8 cellular contexts compared by ENCODE assay signal in the genomic region with DNA sequence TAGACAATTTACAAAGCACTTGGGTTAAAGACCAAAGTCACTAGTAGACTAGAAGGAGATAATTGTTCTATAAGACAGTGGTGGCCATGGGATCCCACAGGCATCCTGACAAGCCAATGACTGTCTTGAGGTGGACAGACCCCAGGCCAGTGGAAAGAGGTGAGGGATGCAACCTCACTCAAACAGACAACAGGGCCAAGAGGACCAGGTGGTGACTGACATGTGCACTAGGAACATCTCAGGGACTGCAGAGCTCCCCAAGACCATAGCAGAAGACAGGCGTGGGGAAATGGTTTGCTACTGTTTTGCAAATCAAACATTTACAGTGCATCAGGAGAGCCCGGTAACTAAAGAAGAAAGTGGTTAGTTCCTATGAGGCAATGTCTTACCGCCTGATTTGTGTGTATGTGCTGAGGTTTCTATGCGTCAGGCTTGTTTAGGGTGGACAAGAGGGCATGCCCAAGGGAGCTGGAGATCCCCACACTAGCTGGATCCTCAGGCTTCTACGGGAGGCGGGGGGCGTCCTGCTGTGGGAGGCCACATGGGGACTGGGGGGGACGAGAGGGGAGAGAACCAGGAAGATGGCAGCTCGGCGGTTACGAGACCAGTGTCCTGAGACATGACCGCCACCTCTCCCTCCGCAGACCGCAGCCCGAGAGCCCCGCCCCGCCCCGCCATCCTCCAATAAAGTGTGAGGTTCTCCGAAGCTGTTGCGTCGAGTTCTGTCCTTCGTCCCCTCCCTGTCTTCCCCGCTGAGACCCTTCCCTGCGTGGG. TPM values are rescaled to one million over a fixed set of nuclear protein-coding genes. Genes with fewer than 3 reads are reported as not detected.
A peak's percentile ranks its signal among the peaks of the same experiment; 100 is the strongest.
DNase-seq lines count a peak whose midpoint lies in the region; ATAC-seq and TF ChIP-seq lines count a peak whose summit lies in the region.

No MANE protein-coding gene starts in this region.

- CTCF ChIA-PET in activated B cell treated with CpG ODN at 0.5 μM for 24 hours (lab: Charles Lee) = no interaction called here

- peak; percentile 32 to 44 for DNase-seq in activated CD4-positive, alpha-beta T cell treated with anti-CD3 and anti-CD28 coated beads for 24 hours (ENCODE audit: low read depth in 2 of 2)
- no peak for DNase-seq in activated CD4-positive, alpha-beta T cell treated with anti-CD3 and anti-CD28 coated beads for 1 hour
- DNase-seq in NCI-H1694 treated with DMSO at 0.1 percent for 48 hours (lab: John Stamatoyannopoulos, UW) (peak; percentile 57), activated B cell treated with CpG ODN at 0.5 μM for 24 hours (peak; percentile 15), mesendoderm (no peak)
- peak; percentile 75 for DNase-seq in stimulated activated naive B cell treated with anti-CD40 and anti-IgM and Interleukin-4, amounts not matched to agents 10 μg/mL and 1 μg/mL and 100 μg/mL, for 72 hours

- H3K79me1 ChIP-seq in mesendoderm (ENCODE audit: low read length) = peaks cover 12% of the 10 kb centered on the region

- no peaks in the 10 kb centered on the region for H3K9me3 ChIP-seq in duodenal mucosa (ENCODE audit: control insufficient read depth in 1 of 2, low read length in 2 of 2)

- H3K9ac ChIP-seq in duodenal mucosa (ENCODE audit: low read depth in 1 of 2, low read length in 2 of 2) (peak overlapping the region; percentile 60 to 61), mesendoderm (ENCODE audit: low read length) (peak overlapping the region; percentile 85)

- no peak overlapping the region for H2BK120ac ChIP-seq in mesendoderm (ENCODE audit: low read depth, low read length)

- H3K27me3 Mint-ChIP-seq in activated B cell treated with CpG ODN at 0.5 μM for 24 hours = no peaks in the 10 kb centered on the region
- no peaks in the 10 kb centered on the region for H3K27me3 Mint-ChIP-seq in stimulated activated naive B cell treated with anti-CD40 and anti-IgM and Interleukin-4, amounts not matched to agents 10 μg/mL and 1 μg/mL and 100 μg/mL, for 72 hours

- no peak overlapping the region for H2BK15ac ChIP-seq in mesendoderm (replicated peaks; ENCODE audit: low read depth)

- H4K8ac ChIP-seq in mesendoderm (ENCODE audit: low read depth, low read length) = no peak overlapping the region

- peaks cover 32% of the 10 kb centered on the region for H3K36me3 Mint-ChIP-seq in activated B cell treated with CpG ODN at 0.5 μM for 24 hours (ENCODE audit: low read depth)
- peaks cover 28 to 36% of the 10 kb centered on the region in 2 donors for H3K36me3 Mint-ChIP-seq in stimulated activated naive B cell treated with anti-CD40 and anti-IgM and Interleukin-4, amounts not matched to agents 10 μg/mL and 1 μg/mL and 100 μg/mL, for 72 hours

- H3K4me3 ChIP-seq in duodenal mucosa (ENCODE audit: low read depth in 1 of 2, low read length in 2 of 2) = peak overlapping the region; percentile 80 to 91
- peak overlapping the region; percentile 57 for H3K4me3 ChIP-seq in mesendoderm (ENCODE audit: low read length)

- H2AK5ac ChIP-seq in mesendoderm (ENCODE audit: low read length) = no peak overlapping the region

- H3K4ac ChIP-seq in mesendoderm (ENCODE audit: low read depth, low read length) = peak overlapping the region; percentile 63

- TF ChIP-seq CTCF in activated B cell treated with CpG ODN at 0.5 μM for 24 hours (IDR thresholded peaks at IDR 0.05) = no peak

- no peaks in the 10 kb centered on the region for H3K27me3 ChIP-seq in duodenal mucosa (ENCODE audit: control insufficient read depth in 1 of 2, insufficient read depth in 2 of 2, low read length in 2 of 2)
- no peaks in the 10 kb centered on the region for H3K27me3 ChIP-seq in mesendoderm (ENCODE audit: insufficient read depth, low read length, poor library complexity)

- H3K18ac ChIP-seq in mesendoderm (ENCODE audit: low read length) = peak overlapping the region; percentile 77

- ATAC-seq in HG02759 (IDR thresholded peaks at IDR 0.05; ENCODE audit: unreplicated experiment) (peak; percentile 49), activated B cell treated with CpG ODN at 0.5 μM for 24 hours (ENCODE audit: low read depth) (peak; percentile 61)
- peak; percentile 68 to 73 for ATAC-seq in stimulated activated naive B cell treated with anti-CD40 and anti-IgM and Interleukin-4, amounts not matched to agents 10 μg/mL and 1 μg/mL and 100 μg/mL, for 72 hours (replicated peaks)

- POLR2A ChIA-PET in activated B cell treated with CpG ODN at 0.5 μM for 24 hours (lab: Charles Lee) = interaction anchor here (0.5 to 2.1 kb wide), 12 partner anchors 8 to 827 kb away, joined by 3 to 7 read pairs (median 4); a partner anchor contains a TSS

- H3K4me3 Mint-ChIP-seq in activated B cell treated with CpG ODN at 0.5 μM for 24 hours = peak overlapping the region; percentile 84
- H3K4me3 Mint-ChIP-seq in stimulated activated naive B cell treated with anti-CD40 and anti-IgM and Interleukin-4, amounts not matched to agents 10 μg/mL and 1 μg/mL and 100 μg/mL, for 72 hours = peak overlapping the region; percentile 86 to 94

- peak overlapping the region; percentile 91 for H3K27ac ChIP-seq in duodenal mucosa (ENCODE audit: low read depth, low read length)
- H3K27ac ChIP-seq in mesendoderm (ENCODE audit: low read depth, low read length) = peak overlapping the region; percentile 62

- H3K36me3 ChIP-seq in duodenal mucosa (ENCODE audit: control insufficient read depth in 1 of 2, insufficient read depth in 2 of 2, low read length in 2 of 2) (peaks cover 20 to 29% of the 10 kb centered on the region in 2 donors), mesendoderm (ENCODE audit: control insufficient read depth, insufficient read depth, low read length) (peaks cover 14% of the 10 kb centered on the region)

- no peak overlapping the region for H3K23ac ChIP-seq in mesendoderm (ENCODE audit: low read length)

- H3K79me2 ChIP-seq in mesendoderm (ENCODE audit: control insufficient read depth, insufficient read depth, low read length) = peaks cover 10% of the 10 kb centered on the region

- WGBS in mesendoderm (ENCODE audit: extremely low coverage, insufficient coverage, low lambda C conversion rate) = no CpG with 5 or more reads among the region's 24 CpGs

- no peaks in the 10 kb centered on the region for H3K9me3 Mint-ChIP-seq in activated B cell treated with CpG ODN at 0.5 μM for 24 hours
- H3K9me3 Mint-ChIP-seq in stimulated activated naive B cell treated with anti-CD40 and anti-IgM and Interleukin-4, amounts not matched to agents 10 μg/mL and 1 μg/mL and 100 μg/mL, for 72 hours = no peaks in the 10 kb centered on the region

- intact Hi-C loops in activated B cell treated with CpG ODN at 0.5 μM for 24 hours (cut with micrococcal nuclease) = loop anchor here (1.0 to 10.0 kb wide), 10 partner anchors 48 to 1928 kb away; a partner anchor contains a TSS

- peak overlapping the region; percentile 93 for H3K56ac ChIP-seq in mesendoderm (ENCODE audit: low read length)

- peak overlapping the region; percentile 89 for H3K27ac Mint-ChIP-seq in activated B cell treated with CpG ODN at 0.5 μM for 24 hours
- peak overlapping the region; percentile 95 for H3K27ac Mint-ChIP-seq in stimulated activated naive B cell treated with anti-CD40 and anti-IgM and Interleukin-4, amounts not matched to agents 10 μg/mL and 1 μg/mL and 100 μg/mL, for 72 hours

- H4K5ac ChIP-seq in mesendoderm (ENCODE audit: low read length) = no peak overlapping the region

- H3K4me1 ChIP-seq in duodenal mucosa (ENCODE audit: control insufficient read depth in 1 of 2, insufficient read depth in 2 of 2, low read length in 2 of 2) (peaks cover 6 to 17% of the 10 kb centered on the region in 2 donors), mesendoderm (ENCODE audit: control insufficient read depth, low read depth, low read length) (peaks cover 3% of the 10 kb centered on the region)

- H3K4me2 ChIP-seq in mesendoderm (ENCODE audit: low read length) = peak overlapping the region; percentile 59

- no peak overlapping the region for H2BK5ac ChIP-seq in mesendoderm (ENCODE audit: low read length)

- peaks cover 14% of the 10 kb centered on the region for H3K4me1 Mint-ChIP-seq in activated B cell treated with CpG ODN at 0.5 μM for 24 hours
- H3K4me1 Mint-ChIP-seq in stimulated activated naive B cell treated with anti-CD40 and anti-IgM and Interleukin-4, amounts not matched to agents 10 μg/mL and 1 μg/mL and 100 μg/mL, for 72 hours = peaks cover 16 to 38% of the 10 kb centered on the region in 2 donors

RNA-seq across cellular contexts. Expression of a gene that starts 0.6 kb away (rescaled TPM):
- total RNA-seq in activated B cell treated with CpG ODN at 0.5 μM for 24 hours = 30.6 and 34.7 TPM in 2 replicates
- 66.1 TPM for polyA plus RNA-seq in mesendoderm (2013, experiment 1 of 2)
- polyA plus RNA-seq in mesendoderm (2013, experiment 2 of 2) = 66.6 TPM

RNA-seq across cellular contexts. Expression of a gene that starts 1.8 kb away (rescaled TPM):
- 0.75 TPM in 1 of 2 replicates, not detected in the other for total RNA-seq in activated B cell treated with CpG ODN at 0.5 μM for 24 hours
- 0.20 TPM for polyA plus RNA-seq in mesendoderm (2013, experiment 1 of 2)
- not detected for polyA plus RNA-seq in mesendoderm (2013, experiment 2 of 2)

RNA-seq across cellular contexts. Expression of a gene that starts 26.2 kb away (rescaled TPM):
- total RNA-seq in activated B cell treated with CpG ODN at 0.5 μM for 24 hours = not detected in 2 replicates
- 0.14 TPM for polyA plus RNA-seq in mesendoderm (2013, experiment 1 of 2)
- polyA plus RNA-seq in mesendoderm (2013, experiment 2 of 2) = 0.25 TPM

RNA-seq across cellular contexts. Expression of a gene that starts 39.3 kb away (rescaled TPM):
- total RNA-seq in activated B cell treated with CpG ODN at 0.5 μM for 24 hours = not detected in 2 replicates
- 0.07 TPM for polyA plus RNA-seq in mesendoderm (2013, experiment 1 of 2)
- polyA plus RNA-seq in mesendoderm (2013, experiment 2 of 2) = 0.13 TPM

Comparison
In these comparisons a context has a peak if more than half of its experiments do, and no peak if none do; other contexts are left out.
1. DNase-seq: peak in activated CD4-positive, alpha-beta T cell treated with anti-CD3 and anti-CD28 coated beads for 24 hours (2 of 2), NCI-H1694 treated with DMSO at 0.1 percent for 48 hours (single experiment), activated B cell treated with CpG ODN at 0.5 μM for 24 hours (single experiment) and stimulated activated naive B cell treated with anti-CD40 and anti-IgM and Interleukin-4, amounts not matched to agents 10 μg/mL and 1 μg/mL and 100 μg/mL, for 72 hours (single experiment); none in activated CD4-positive, alpha-beta T cell treated with anti-CD3 and anti-CD28 coated beads for 1 hour (single experiment) and mesendoderm (single experiment).
2. Peak in every context shown above with its lines, with median percentiles within 50 percentile points of each other: ATAC-seq.